ENCODE assay signal across 7 cellular contexts in genomic region chr19:39390460-39390758, GRCh38. TPM values are rescaled to one million over a fixed set of nuclear protein-coding genes. Genes with fewer than 3 reads are reported as not detected.
DNase-seq lines count a peak whose midpoint lies in the region; ATAC-seq, FAIRE-seq and TF ChIP-seq lines count a peak whose summit lies in the region.

No MANE protein-coding gene starts in this region.

- peak; percentile 9 for FAIRE-seq in HTR-8/SVneo (lab: Jason Lieb, UNC)

- DNase-seq in HTR-8/SVneo (ENCODE audit: insufficient read length, low spot score) (no peak), epithelial cell of esophagus (ENCODE audit: low read depth) (peak; percentile 78), omental fat pad (ENCODE audit: low spot score) (no peak)
- no peak for DNase-seq in activated CD4-positive, alpha-beta T cell treated with anti-CD3 and anti-CD28 coated beads, Interleukin-2, amount 10 ng/mL, durations not matched to agents 24 days and 14 days

- no peaks in the 10 kb centered on the region for H3K9me3 Mint-ChIP-seq in activated CD4-positive, alpha-beta T cell treated with anti-CD3 and anti-CD28 coated beads, Interleukin-2, amount 10 ng/mL, durations not matched to agents 24 days and 14 days

- TF ChIP-seq CTCF in epithelial cell of esophagus (IDR thresholded peaks at IDR 0.05; ENCODE audit: insufficient read depth, low read depth, low read length, missing control alignments) (no peak), omental fat pad (IDR thresholded peaks at IDR 0.05) (no peak)

- H3K27ac Mint-ChIP-seq in activated CD4-positive, alpha-beta T cell treated with anti-CD3 and anti-CD28 coated beads, Interleukin-2, amount 10 ng/mL, durations not matched to agents 24 days and 14 days = peak overlapping the region; percentile 97

- intact Hi-C loops in activated CD4-positive, alpha-beta T cell treated with anti-CD3 and anti-CD28 coated beads, Interleukin-2, amount 10 ng/mL, durations not matched to agents 24 days and 14 days (cut with micrococcal nuclease) = loop anchor here (2.0 kb wide), 2 partner anchors 40 kb away; no protein-coding TSS in a partner anchor

- H3K27me3 Mint-ChIP-seq in activated CD4-positive, alpha-beta T cell treated with anti-CD3 and anti-CD28 coated beads, Interleukin-2, amount 10 ng/mL, durations not matched to agents 24 days and 14 days = no peaks in the 10 kb centered on the region

- peak overlapping the region; percentile 98 for H3K4me3 Mint-ChIP-seq in activated CD4-positive, alpha-beta T cell treated with anti-CD3 and anti-CD28 coated beads, Interleukin-2, amount 10 ng/mL, durations not matched to agents 24 days and 14 days

- H3K4me3 ChIP-seq in epithelial cell of esophagus (ENCODE audit: low read length) = peak overlapping the region; percentile 90

- ATAC-seq in omental fat pad (ENCODE audit: low FRiP score) = peak; percentile 1
- no peak for ATAC-seq in HG03469 (IDR thresholded peaks at IDR 0.05; ENCODE audit: unreplicated experiment)
- ATAC-seq in HG03571 (IDR thresholded peaks at IDR 0.05; ENCODE audit: unreplicated experiment) = no peak
- ATAC-seq in GM18858 (IDR thresholded peaks at IDR 0.05; ENCODE audit: unreplicated experiment) = no peak

- H3K36me3 Mint-ChIP-seq in activated CD4-positive, alpha-beta T cell treated with anti-CD3 and anti-CD28 coated beads, Interleukin-2, amount 10 ng/mL, durations not matched to agents 24 days and 14 days (ENCODE audit: low read depth) = peaks cover 49% of the 10 kb centered on the region

- H3K4me1 Mint-ChIP-seq in activated CD4-positive, alpha-beta T cell treated with anti-CD3 and anti-CD28 coated beads, Interleukin-2, amount 10 ng/mL, durations not matched to agents 24 days and 14 days = peaks cover 28% of the 10 kb centered on the region

RNA-seq across cellular contexts. Expression of gene PAF1, which starts 0.5 kb away (rescaled TPM):
- total RNA-seq in activated CD4-positive, alpha-beta T cell treated with anti-CD3 and anti-CD28 coated beads, Interleukin-2, amount 10 ng/mL, durations not matched to agents 24 days and 14 days = 47.1 and 50.6 TPM in 2 replicates
- 10 to 100 TPM; 29.2 to 60.3 (median 53.3) TPM for total RNA-seq in omental fat pad

RNA-seq across cellular contexts. Expression of gene MED29, which starts 0.8 kb away (rescaled TPM):
- total RNA-seq in activated CD4-positive, alpha-beta T cell treated with anti-CD3 and anti-CD28 coated beads, Interleukin-2, amount 10 ng/mL, durations not matched to agents 24 days and 14 days = 36.0 and 38.7 TPM in 2 replicates
- 10 to 100 TPM; 24.5 to 41.3 (median 32.5) TPM for total RNA-seq in omental fat pad

RNA-seq across cellular contexts. Expression of gene ZFP36, which starts 16.2 kb away (rescaled TPM):
- 35.7 and 39.9 TPM in 2 replicates for total RNA-seq in activated CD4-positive, alpha-beta T cell treated with anti-CD3 and anti-CD28 coated beads, Interleukin-2, amount 10 ng/mL, durations not matched to agents 24 days and 14 days
- total RNA-seq in omental fat pad = 100 to 1,000 TPM; 323 to 827 (median 509) TPM

RNA-seq across cellular contexts. Expression of gene PLEKHG2, which starts 22.1 kb away (rescaled TPM):
- total RNA-seq in activated CD4-positive, alpha-beta T cell treated with anti-CD3 and anti-CD28 coated beads, Interleukin-2, amount 10 ng/mL, durations not matched to agents 24 days and 14 days = 42.0 and 46.1 TPM in 2 replicates
- 10 to 100 TPM; 16.5 to 35.3 (median 21.4) TPM for total RNA-seq in omental fat pad

RNA-seq across cellular contexts. Expression of gene RPS16, which starts 45.3 kb away (rescaled TPM):
- 2,597 and 2,671 TPM in 2 replicates for total RNA-seq in activated CD4-positive, alpha-beta T cell treated with anti-CD3 and anti-CD28 coated beads, Interleukin-2, amount 10 ng/mL, durations not matched to agents 24 days and 14 days
- total RNA-seq in omental fat pad = 1,000 to 10,000 TPM; 1,153 to 1,681 (median 1,338) TPM
